9 cellular contexts compared by ENCODE assay signal in genomic region chr1:202852163-202852904, GRCh38. TPM values are rescaled to one million over a fixed set of nuclear protein-coding genes. Genes with fewer than 3 reads are reported as not detected.
DNase-seq lines count a peak whose midpoint lies in the region; ATAC-seq and TF ChIP-seq lines count a peak whose summit lies in the region.
"Had no signal": no experiment of that assay in that cellular context is flagged by ENCODE, and none has a peak within 500 bp of the region (broad histone marks: within the 10 kb centered on the region; RNA-seq: fewer than 3 reads in every experiment).

No MANE protein-coding gene starts in this region.

- no peaks in the 10 kb centered on the region for H3K4me1 ChIP-seq in heart right ventricle
- no peaks in the 10 kb centered on the region for H3K4me1 ChIP-seq in stomach

- H3K36me3 ChIP-seq in heart right ventricle (no peaks in the 10 kb centered on the region), stomach (no peaks in the 10 kb centered on the region)

- peaks cover 27% of the 10 kb centered on the region for H3K4me1 Mint-ChIP-seq in stimulated activated memory B cell treated with anti-CD40 and anti-IgM and Interleukin-4, amounts not matched to agents 10 μg/mL and 1 μg/mL and 100 μg/mL, for 72 hours

- no peak for TF ChIP-seq POLR2A in stomach (IDR thresholded peaks at IDR 0.05)

- H3K9me3 ChIP-seq in heart right ventricle (no peaks in the 10 kb centered on the region), stomach (no peaks in the 10 kb centered on the region)

- no peaks in the 10 kb centered on the region for H3K27me3 Mint-ChIP-seq in stimulated activated memory B cell treated with anti-CD40 and anti-IgM and Interleukin-4, amounts not matched to agents 10 μg/mL and 1 μg/mL and 100 μg/mL, for 72 hours

- 70% methylated on average over 15 of the region's 15 CpGs for WGBS in heart right ventricle, 2 donors
- 55 to 67% (median 59%) methylated on average over 13 to 15 of the region's 15 CpGs for WGBS in stomach, 5 donors

- TF ChIP-seq EP300 in stomach (IDR thresholded peaks at IDR 0.05), result no peak

- H3K9me3 Mint-ChIP-seq in stimulated activated memory B cell treated with anti-CD40 and anti-IgM and Interleukin-4, amounts not matched to agents 10 μg/mL and 1 μg/mL and 100 μg/mL, for 72 hours, result no peaks in the 10 kb centered on the region

- DNase-seq in heart right ventricle (no peak), cardiac septum (ENCODE audit: low spot score) (no peak), MV-4-11 (lab: John Stamatoyannopoulos, UW) (peak; percentile 63), hepatic stellate cell (ENCODE audit: low spot score) (peak; percentile 47), stomach (peak; percentile 63)
- peak; percentile 60 for DNase-seq in activated CD8-positive, alpha-beta memory T cell treated with anti-CD3 and anti-CD28 coated beads, Interleukin-2, amount 50 U/mL, for 48 hours

- H3K4me3 Mint-ChIP-seq in stimulated activated memory B cell treated with anti-CD40 and anti-IgM and Interleukin-4, amounts not matched to agents 10 μg/mL and 1 μg/mL and 100 μg/mL, for 72 hours, result no peak overlapping the region

- H3K36me3 Mint-ChIP-seq in stimulated activated memory B cell treated with anti-CD40 and anti-IgM and Interleukin-4, amounts not matched to agents 10 μg/mL and 1 μg/mL and 100 μg/mL, for 72 hours, result no peaks in the 10 kb centered on the region

- no peak overlapping the region for H3K27ac Mint-ChIP-seq in stimulated activated memory B cell treated with anti-CD40 and anti-IgM and Interleukin-4, amounts not matched to agents 10 μg/mL and 1 μg/mL and 100 μg/mL, for 72 hours

- no peak overlapping the region for H3K27ac ChIP-seq in heart right ventricle
- H3K27ac ChIP-seq in stomach, result no peak overlapping the region

- H3K4me3 ChIP-seq in heart right ventricle, result no peak overlapping the region
- H3K4me3 ChIP-seq in stomach, result no peak overlapping the region

- peak in 6 of 9 donors; percentile 25 to 52 (median 42) for TF ChIP-seq CTCF in heart right ventricle (IDR thresholded peaks at IDR 0.05)
- peak in 4 of 7 experiments; percentile 13 to 51 (median 39) for TF ChIP-seq CTCF in stomach (IDR thresholded peaks at IDR 0.05)

- H3K27me3 ChIP-seq in heart right ventricle (no peaks in the 10 kb centered on the region), stomach (no peaks in the 10 kb centered on the region)

- intact Hi-C loops in heart right ventricle (cut with DNase I), result loop anchor here in 1 of 10 donors (1.0 kb wide), 1 partner anchor 105 kb away; no protein-coding TSS in a partner anchor
- intact Hi-C loops in cardiac septum (cut with DNase I), result no loop called here
- intact Hi-C loops in stomach (cut with DNase I; ENCODE audit: low total_unique reads), result no loop called here

- ATAC-seq in heart right ventricle, result peak in 1 of 8 donors; percentile 65
- no peak for ATAC-seq in HG03439 (IDR thresholded peaks at IDR 0.05; ENCODE audit: unreplicated experiment)
- ATAC-seq in stimulated activated memory B cell treated with anti-CD40 and anti-IgM and Interleukin-4, amounts not matched to agents 10 μg/mL and 1 μg/mL and 100 μg/mL, for 72 hours, result no peak

RNA-seq across cellular contexts. Expression of gene RABIF, which starts 36.6 kb away (rescaled TPM):
- total RNA-seq in heart right ventricle, result 1 to 10 TPM; 3.2 to 6.0 (median 4.8) TPM
- polyA plus RNA-seq in heart right ventricle, result 1 to 10 TPM; 2.0 to 8.1 TPM
- 5.8 TPM for total RNA-seq in cardiac septum
- 1 to 10 TPM in 2 of 5 donors, under 1 TPM in 1, not detected in 2; 0.45 to 5.1 (median 4.2) TPM for total RNA-seq in stomach
- polyA plus RNA-seq in stomach, result 1 to 10 TPM; 4.9 to 9.1 (median 6.1) TPM

RNA-seq across cellular contexts. Expression of gene PCAT6, which starts 41.6 kb away (rescaled TPM):
- 1 to 10 TPM in 3 of 10 donors, under 1 TPM in 6, not detected in 1; 0.41 to 1.3 (median 0.81) TPM for total RNA-seq in heart right ventricle
- 1 to 10 TPM in 1 of 2 donors, under 1 TPM in 1; 0.61 to 2.3 TPM for polyA plus RNA-seq in heart right ventricle
- total RNA-seq in cardiac septum, result 1.7 TPM
- not detected for total RNA-seq in stomach
- 1 to 10 TPM; 1.2 to 3.9 (median 2.7) TPM for polyA plus RNA-seq in stomach
- total RNA-seq: temporal lobe had no signal

RNA-seq across cellular contexts. Expression of gene KDM5B, which starts 44.1 kb away (rescaled TPM):
- 10 to 100 TPM; 10.7 to 18.5 (median 15.0) TPM for total RNA-seq in heart right ventricle
- polyA plus RNA-seq in heart right ventricle, result 1 to 10 TPM; 4.9 to 7.0 TPM
- total RNA-seq in cardiac septum, result 21.7 TPM
- 100 to 1,000 TPM in 2 of 5 donors, 10 to 100 TPM in 3; 46.0 to 229 (median 84.5) TPM for total RNA-seq in stomach
- 10 to 100 TPM in 1 of 3 donors, 1 to 10 TPM in 2; 6.5 to 13.4 (median 7.2) TPM for polyA plus RNA-seq in stomach

Comparison
In these comparisons a context has a peak if more than half of its experiments do, and no peak if none do; other contexts are left out.
1. DNase-seq: peak in MV-4-11 (single experiment), activated CD8-positive, alpha-beta memory T cell treated with anti-CD3 and anti-CD28 coated beads, Interleukin-2, amount 50 U/mL, for 48 hours (single experiment), hepatic stellate cell (single experiment) and stomach (single experiment); none in heart right ventricle (0 of 2) and cardiac septum (single experiment).